8 cellular contexts compared by ENCODE assay signal in the genomic region with DNA sequence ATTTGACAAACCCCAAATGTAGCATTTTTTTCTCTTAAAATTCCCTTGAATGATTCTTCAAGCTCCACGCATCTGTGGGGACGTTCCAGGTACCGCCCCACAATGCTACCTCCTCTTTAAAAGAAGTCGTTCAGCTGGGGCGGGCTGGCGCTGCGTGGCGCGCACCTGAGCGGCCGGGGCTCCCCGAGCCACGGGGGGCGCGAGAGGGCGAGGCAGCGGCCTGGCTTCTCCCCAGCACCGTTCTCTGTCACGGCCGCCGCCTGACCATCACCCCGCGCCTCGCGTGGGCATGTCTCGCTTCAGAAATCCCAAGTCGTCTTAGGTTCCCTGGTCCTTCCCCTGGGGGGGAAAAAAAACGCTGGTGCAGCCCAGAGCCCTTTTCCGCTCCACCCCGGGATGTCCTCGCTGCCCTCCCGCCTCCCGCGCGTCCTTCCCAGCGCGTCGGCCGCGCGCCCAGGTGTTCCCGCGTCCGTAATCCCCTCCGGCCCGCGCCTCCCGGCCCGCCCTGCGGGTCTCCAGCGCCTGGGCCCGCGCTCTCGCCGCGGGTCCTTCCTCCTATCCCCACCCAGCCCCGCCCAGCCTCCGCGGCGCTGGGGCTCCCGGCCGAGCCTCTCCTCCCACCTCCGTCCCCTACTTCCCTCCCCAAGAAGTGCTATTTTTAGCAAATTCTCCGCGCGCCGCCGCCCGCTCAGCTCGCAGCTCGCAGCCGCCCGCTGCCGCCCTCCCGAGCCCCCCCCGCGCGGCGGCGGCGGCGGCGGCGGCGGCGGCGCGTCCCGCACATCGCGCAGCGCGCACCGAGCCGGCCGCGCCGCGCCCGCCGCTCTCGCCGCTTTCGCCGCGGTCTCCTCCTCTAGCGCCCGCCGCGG. TPM values are rescaled to one million over a fixed set of nuclear protein-coding genes. Genes with fewer than 3 reads are reported as not detected.
A peak's percentile ranks its signal among the peaks of the same experiment; 100 is the strongest.
DNase-seq lines count a peak whose midpoint lies in the region; ATAC-seq and TF ChIP-seq lines count a peak whose summit lies in the region.

No MANE protein-coding gene starts in this region.

- peak overlapping the region; percentile 68 for H3K4me3 Mint-ChIP-seq in activated naive CD8-positive, alpha-beta T cell

- DNase-seq in NCI-H1436 (lab: John Stamatoyannopoulos, UW) (peak; percentile 46), NCI-H1436 treated with DMSO at 0.1 percent for 48 hours (lab: John Stamatoyannopoulos, UW) (no peak), IMR-90 (no peak), left cardiac atrium (peak; percentile 42), trophoblast cell (peak in 1 of 2 donors; percentile 28), UCSD-AML1 (lab: John Stamatoyannopoulos, UW; ENCODE audit: unreplicated experiment) (no peak)

- no peak overlapping the region for H3K18ac ChIP-seq in IMR-90 (ENCODE audit: low read depth, low read length)
- H3K18ac ChIP-seq in trophoblast cell (ENCODE audit: low read length), result no peak overlapping the region

- H3K9me1 ChIP-seq in IMR-90 (ENCODE audit: insufficient read depth, low read length), result no peaks in the 10 kb centered on the region

- ATAC-seq in IMR-90 (ENCODE audit: low read depth) (peak; percentile 61), left cardiac atrium (peak; percentile 72 to 83), GM21576 (IDR thresholded peaks at IDR 0.05; ENCODE audit: unreplicated experiment) (no peak)

- H4K8ac ChIP-seq in IMR-90 (ENCODE audit: low read depth in 2 of 2, low read length in 2 of 2) (no peak overlapping the region), trophoblast cell (ENCODE audit: low read depth, low read length) (no peak overlapping the region)

- peak overlapping the region; percentile 89 for H2AFZ ChIP-seq in IMR-90 (replicated peaks; ENCODE audit: low read length, poor library complexity)
- no peak overlapping the region for H2AFZ ChIP-seq in trophoblast cell (ENCODE audit: insufficient read depth, low read length, poor library complexity)

- H3K27ac Mint-ChIP-seq in activated naive CD8-positive, alpha-beta T cell, result no peak overlapping the region

- BruUV-seq in IMR-90 (replicated peaks; lab: Mats Ljungman, UMichigan), result no TSS peak

- H2BK5ac ChIP-seq in IMR-90 (ENCODE audit: low read depth, low read length, poor library complexity, severe bottlenecking) (no peak overlapping the region), trophoblast cell (ENCODE audit: low read depth, low read length, poor library complexity) (no peak overlapping the region)

- no peaks in the 10 kb centered on the region for H4K20me1 ChIP-seq in IMR-90 (ENCODE audit: insufficient read depth, low read length)

- no peak overlapping the region for H4K91ac ChIP-seq in IMR-90 (ENCODE audit: insufficient read depth, low read depth, low read length)
- no peak overlapping the region for H4K91ac ChIP-seq in trophoblast cell (ENCODE audit: low read depth, low read length)

- H3K23ac ChIP-seq in IMR-90 (ENCODE audit: low read depth, low read length) (0 out of 2 replicates have a peak overlapping the region, but pooled peaks have one; percentile 29), trophoblast cell (ENCODE audit: low read length) (no peak overlapping the region)

- H3K14ac ChIP-seq in IMR-90 (replicated peaks; ENCODE audit: low read depth, low read length) (no peak overlapping the region), trophoblast cell (ENCODE audit: low read length) (no peak overlapping the region)

- H4K5ac ChIP-seq in IMR-90 (ENCODE audit: low read depth, low read length), result no peak overlapping the region

- H3K9ac ChIP-seq in IMR-90 (ENCODE audit: low read depth, low read length) (no peak overlapping the region), trophoblast cell (ENCODE audit: low read length) (no peak overlapping the region)

- no peak for TF ChIP-seq CTCF in IMR-90 (conservative IDR thresholded peaks at IDR 0.05; ENCODE audit: low read depth, low read length)

- no peak overlapping the region for H3K27ac ChIP-seq in IMR-90 (ENCODE audit: insufficient read depth, low read length)
- H3K27ac ChIP-seq in trophoblast cell (ENCODE audit: low read depth, low read length), result no peak overlapping the region

- dilution Hi-C loops in IMR-90 (cut with HindIII; ENCODE audit: low sequenced_read_pairs, unreplicated experiment), result no loop called here

- no peak for TF ChIP-seq RAD21 in IMR-90 (IDR thresholded peaks at IDR 0.05; ENCODE audit: low read length)

- H2AK5ac ChIP-seq in IMR-90 (ENCODE audit: low read depth, low read length) (no peak overlapping the region), trophoblast cell (ENCODE audit: low read length) (no peak overlapping the region)

- no peak overlapping the region for H2BK20ac ChIP-seq in IMR-90 (ENCODE audit: low read depth, low read length)

- H3K36me3 Mint-ChIP-seq in activated naive CD8-positive, alpha-beta T cell, result peaks cover 5% of the 10 kb centered on the region

- CTCF ChIA-PET in IMR-90 (lab: Yijun Ruan, JAX), result interaction anchor here (0.6 kb wide), 1 partner anchor 420 kb away, joined by 4 read pairs; no protein-coding TSS in a partner anchor

- H2BK15ac ChIP-seq in IMR-90 (ENCODE audit: low read depth, low read length), result no peak overlapping the region

- H3K4ac ChIP-seq in IMR-90 (ENCODE audit: low read depth, low read length) (no peak overlapping the region), trophoblast cell (ENCODE audit: low read depth, low read length) (no peak overlapping the region)

- in situ Hi-C loops in IMR-90 (cut with MboI; ENCODE audit: low sequenced_read_pairs), result no loop called here

- peaks cover 17% of the 10 kb centered on the region for H3K9me3 Mint-ChIP-seq in activated naive CD8-positive, alpha-beta T cell (ENCODE audit: low read depth)

- H4K12ac ChIP-seq in trophoblast cell (ENCODE audit: low read depth, low read length), result no peak overlapping the region

- H3K9me3 ChIP-seq in IMR-90 (ENCODE audit: control insufficient read depth, insufficient read depth, low read length) (peaks cover 7% of the 10 kb centered on the region), trophoblast cell (ENCODE audit: insufficient read depth, low read depth, low read length) (peaks cover 5% of the 10 kb centered on the region)

- H3K4me1 Mint-ChIP-seq in activated naive CD8-positive, alpha-beta T cell (ENCODE audit: low read depth), result peaks cover 4% of the 10 kb centered on the region

- H2AK9ac ChIP-seq in IMR-90 (replicated peaks; ENCODE audit: low read depth, low read length, poor library complexity), result peak overlapping the region; percentile 42

- POLR2A ChIA-PET in IMR-90 (lab: Charles Lee; ENCODE audit: unreplicated experiment), result no interaction called here

- peaks cover 27% of the 10 kb centered on the region for H3K27me3 Mint-ChIP-seq in activated naive CD8-positive, alpha-beta T cell

- H2BK120ac ChIP-seq in IMR-90 (ENCODE audit: low read depth, low read length) (no peak overlapping the region), trophoblast cell (ENCODE audit: insufficient read depth, low read length, poor library complexity) (no peak overlapping the region)

- intact Hi-C loops in IMR-90 (cut with micrococcal nuclease), result no loop called here
- intact Hi-C loops in left cardiac atrium (cut with DNase I), result no loop called here

- H3K79me2 ChIP-seq in trophoblast cell (ENCODE audit: control insufficient read depth, insufficient read depth, low read length, poor library complexity), result no peaks in the 10 kb centered on the region

- H3K4me3 ChIP-seq in IMR-90 (ENCODE audit: insufficient read depth, low read depth, low read length) (peak overlapping the region; percentile 63), trophoblast cell (ENCODE audit: low read depth, low read length) (peak overlapping the region; percentile 75)

- no peak overlapping the region for H2BK12ac ChIP-seq in trophoblast cell (ENCODE audit: low read length)

- H3K27me3 ChIP-seq in IMR-90 (ENCODE audit: control insufficient read depth, insufficient read depth, low read length) (peaks cover 25% of the 10 kb centered on the region), trophoblast cell (ENCODE audit: insufficient read depth, low read length) (peaks cover 20% of the 10 kb centered on the region)

- no peaks in the 10 kb centered on the region for H3K4me1 ChIP-seq in IMR-90 (ENCODE audit: control insufficient read depth, insufficient read depth, low read length)
- H3K4me1 ChIP-seq in trophoblast cell (ENCODE audit: control insufficient read depth in 1 of 2, insufficient read depth in 2 of 2, low read length in 2 of 2), result peaks cover 2 to 4% of the 10 kb centered on the region in 2 experiments

- 0% methylated on average over 1 of the region's 110 CpGs; no CpG with 5 or more reads in 1 of the 2 experiments for WGBS in IMR-90 (ENCODE audit: extremely low coverage in 2 of 2, insufficient read length in 1 of 2), 2 experiments
- no CpG with 5 or more reads among the region's 110 CpGs for WGBS in trophoblast cell (ENCODE audit: extremely low coverage, insufficient coverage, insufficient read length)

- TF ChIP-seq POLR2A in IMR-90 (IDR thresholded peaks at IDR 0.05; ENCODE audit: low read depth, low read length), result no peak

- no peaks in the 10 kb centered on the region for H3K79me1 ChIP-seq in IMR-90 (ENCODE audit: low read depth in 1 of 2, low read length in 2 of 2)
- no peaks in the 10 kb centered on the region for H3K79me1 ChIP-seq in trophoblast cell (ENCODE audit: low read length)

- H3K36me3 ChIP-seq in IMR-90 (ENCODE audit: control insufficient read depth, insufficient read depth, low read length) (no peaks in the 10 kb centered on the region), trophoblast cell (ENCODE audit: control insufficient read depth in 1 of 2, insufficient read depth in 2 of 2, low read length in 2 of 2) (no peaks in the 10 kb centered on the region)

- H3K56ac ChIP-seq in IMR-90 (ENCODE audit: extremely low read depth, insufficient read depth, low read length), result no peak overlapping the region

- H3K4me2 ChIP-seq in IMR-90 (ENCODE audit: low read depth, low read length) (peak overlapping the region; percentile 89), trophoblast cell (ENCODE audit: low read length) (peak overlapping the region; percentile 93)

TF ChIP-seq in IMR-90, 13 proteins besides CTCF, POLR2A, EP300 and RAD21:
- TF ChIP-seq FOS (IDR thresholded peaks at IDR 0.05; ENCODE audit: low read depth, low read length) (no peak), BHLHE40 (IDR thresholded peaks at IDR 0.05; ENCODE audit: low read depth, low read length) (no peak)

RNA-seq across cellular contexts. Expression of a gene that starts 58.8 kb away (rescaled TPM):
- not detected in 2 replicates for total RNA-seq in IMR-90 (2012; rRNA removed)
- not detected in 2 replicates for polyA plus RNA-seq in IMR-90 (2012; rRNA removed)
- polyA plus RNA-seq in IMR-90 (2012; cell fraction: cytosol; rRNA removed), result not detected in 2 replicates
- not detected in 2 replicates for polyA plus RNA-seq in IMR-90 (2012; cell fraction: nucleus; rRNA removed; ENCODE audit: low replicate concordance)
- not detected for total RNA-seq in left cardiac atrium
- not detected in 2 replicates for polyA plus RNA-seq in trophoblast cell (2013)

Comparison
In these comparisons a context has a peak if more than half of its experiments do, and no peak if none do; other contexts are left out.
1. DNase-seq: peak in NCI-H1436 (single experiment) and left cardiac atrium (single experiment); none in NCI-H1436 treated with DMSO at 0.1 percent for 48 hours (single experiment), IMR-90 (single experiment) and UCSD-AML1 (single experiment).